18 cellular contexts compared by ENCODE assay signal in the genomic region with DNA sequence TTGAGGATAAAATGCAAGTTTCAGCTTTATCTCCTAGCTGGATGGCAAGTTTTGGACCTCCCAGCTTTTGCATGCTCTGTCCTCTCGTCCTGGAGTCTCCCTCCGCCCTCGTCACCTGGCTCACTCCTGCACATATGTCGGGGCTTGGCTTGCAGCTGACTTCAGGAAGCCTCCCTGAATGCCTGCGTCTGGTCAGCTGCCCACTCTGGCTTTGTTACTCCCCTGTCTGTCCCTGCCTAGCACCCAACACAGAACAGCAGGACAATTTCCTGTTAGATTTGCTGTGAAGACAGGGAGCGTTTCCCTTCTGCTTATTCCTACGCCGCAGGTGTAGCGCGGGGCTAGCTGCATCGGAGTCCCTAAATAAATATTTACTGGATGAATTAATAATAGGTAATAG. TPM values are rescaled to one million over a fixed set of nuclear protein-coding genes. Genes with fewer than 3 reads are reported as not detected.
DNase-seq lines count a peak whose midpoint lies in the region; ATAC-seq and TF ChIP-seq lines count a peak whose summit lies in the region.
"Had no signal": no experiment of that assay in that cellular context is flagged by ENCODE, and none has a peak within 500 bp of the region (broad histone marks: within the 10 kb centered on the region; RNA-seq: fewer than 3 reads in every experiment).

No MANE protein-coding gene starts in this region.

- H3K9me3 ChIP-seq in left ventricle myocardium inferior (replicated peaks) (no peaks in the 10 kb centered on the region), psoas muscle (no peaks in the 10 kb centered on the region), breast epithelium (no peaks in the 10 kb centered on the region)
- H3K9me3 ChIP-seq: Peyer's patch had no signal

- CTCF ChIA-PET in RWPE1 (lab: Yijun Ruan, JAX) = interaction anchor here (1.0 kb wide), 2 partner anchors 9 to 69 kb away, joined by 3 read pairs; no protein-coding TSS in a partner anchor

- POLR2A ChIA-PET in RWPE1 (lab: Yijun Ruan, JAX; ENCODE audit: low non-redundant PET) = no interaction called here

- H3K4me1 ChIP-seq in left ventricle myocardium inferior (peaks cover 62% of the 10 kb centered on the region), psoas muscle (peaks cover 71% of the 10 kb centered on the region), breast epithelium (no peaks in the 10 kb centered on the region)

- ATAC-seq in psoas muscle (peak; percentile 32 to 58 (median 46)), HG03196 (IDR thresholded peaks at IDR 0.05; ENCODE audit: unreplicated experiment) (no peak)
- ATAC-seq: activated CD8-positive, alpha-beta memory T cell treated with anti-CD3 and anti-CD28 coated beads, Interleukin-2, amount 10 ng/mL, durations not matched to agents 7 days and 5 days had no signal

- 11 to 19% (median 12%) methylated on average over 11 of the region's 11 CpGs for WGBS in psoas muscle, 3 donors

- H3K4me3 ChIP-seq in left ventricle myocardium inferior (peak overlapping the region; percentile 72), psoas muscle (peak overlapping the region; percentile 84), breast epithelium (peak overlapping the region in 1 of 3 donors; percentile 44)
- H3K4me3 ChIP-seq: Peyer's patch, skin epidermis had no signal

- intact Hi-C loops in left ventricle myocardium inferior (cut with micrococcal nuclease) = no loop called here
- intact Hi-C loops in psoas muscle (cut with DNase I) = no loop called here
- intact Hi-C loops in breast epithelium (cut with DNase I; ENCODE audit: low total_unique reads) = no loop called here

- peaks cover 3% of the 10 kb centered on the region for H3K27me3 ChIP-seq in left ventricle myocardium inferior (ENCODE audit: low read depth)
- H3K27me3 ChIP-seq in psoas muscle (ENCODE audit: insufficient read depth in 3 of 3, low read length in 2 of 3) = no peaks in the 10 kb centered on the region
- H3K27me3 ChIP-seq in breast epithelium = peaks cover 0 to 11% of the 10 kb centered on the region in 2 donors
- H3K27me3 ChIP-seq: Peyer's patch had no signal

- H3K27ac ChIP-seq in RWPE1 = peak overlapping the region; percentile 43; the same call in 1 of the 2 replicates
- peak overlapping the region; percentile 94 for H3K27ac ChIP-seq in left ventricle myocardium inferior (replicated peaks)
- H3K27ac ChIP-seq in psoas muscle = peak overlapping the region; percentile 97
- H3K27ac ChIP-seq in breast epithelium = no peak overlapping the region
- H3K27ac ChIP-seq: skin epidermis had no signal

- in situ Hi-C loops in KBM-7 (cut with MboI; ENCODE audit: low pct_unique_long_range_greater_than_20kb, low sequenced_read_pairs) = no loop called here

- H3K36me3 ChIP-seq in left ventricle myocardium inferior (no peaks in the 10 kb centered on the region), psoas muscle (ENCODE audit: insufficient read depth in 1 of 2, low read depth in 1 of 2) (no peaks in the 10 kb centered on the region), breast epithelium (no peaks in the 10 kb centered on the region)
- H3K36me3 ChIP-seq: Peyer's patch had no signal

- TF ChIP-seq CTCF in RWPE1 (conservative IDR thresholded peaks at IDR 0.05; ENCODE audit: low read depth) (no peak), left ventricle myocardium inferior (IDR thresholded peaks at IDR 0.05; ENCODE audit: borderline replicate concordance) (no peak), psoas muscle (IDR thresholded peaks at IDR 0.05) (no peak), breast epithelium (IDR thresholded peaks at IDR 0.05) (no peak)

- peak; percentile 28 for DNase-seq in ELF-1 (ENCODE audit: low read depth, low spot score)
- DNase-seq in RWPE1 (ENCODE audit: low spot score) = no peak
- peak; percentile 43 for DNase-seq in left ventricle myocardium inferior
- DNase-seq in psoas muscle = peak; percentile 43 to 76
- no peak for DNase-seq in breast epithelium (ENCODE audit: low spot score in 2 of 2)
- no peak for DNase-seq in GM19240 (ENCODE audit: insufficient read length, low spot score)
- no peak for DNase-seq in KBM-7
- DNase-seq: activated CD4-positive, CD25-positive, alpha-beta regulatory T cell; activated CD8-positive, alpha-beta memory T cell treated with anti-CD3 and anti-CD28 coated beads, Interleukin-2, amount 10 ng/mL, durations not matched to agents 7 days and 5 days; central memory CD4-positive, alpha-beta T cell; head of caudate nucleus; left cardiac atrium; Peyer's patch; stimulated activated naive CD4-positive, alpha-beta T cell treated with Interleukin-2 at 50 U/mL for 16 hours; T-helper 1 cell had no signal

- TF ChIP-seq POLR2A in breast epithelium (IDR thresholded peaks at IDR 0.05) = no peak

RNA-seq across cellular contexts. Expression of gene JPH2, which starts 5.4 kb away (rescaled TPM):
- 151 TPM for total RNA-seq in left ventricle myocardium inferior
- total RNA-seq in psoas muscle = 100 to 1,000 TPM in 1 of 4 donors, 10 to 100 TPM in 3; 48.0 to 145 (median 81.8) TPM
- polyA plus RNA-seq in psoas muscle = 10 to 100 TPM; 13.5 to 25.1 (median 19.9) TPM
- total RNA-seq in breast epithelium = 10 to 100 TPM in 2 of 3 donors, 1 to 10 TPM in 1; 9.3 to 16.4 (median 16.2) TPM
- total RNA-seq: activated CD8-positive, alpha-beta memory T cell treated with anti-CD3 and anti-CD28 coated beads, Interleukin-2, amount 10 ng/mL, durations not matched to agents 7 days and 5 days had no signal
- polyA plus RNA-seq: neural cell had no signal

RNA-seq across cellular contexts. Expression of gene OSER1, which starts 29.0 kb away (rescaled TPM):
- total RNA-seq in left ventricle myocardium inferior = 34.0 TPM
- total RNA-seq in psoas muscle = 10 to 100 TPM; 46.0 to 97.6 (median 61.7) TPM
- 10 to 100 TPM; 47.4 to 75.7 (median 71.4) TPM for polyA plus RNA-seq in psoas muscle
- 10 to 100 TPM; 59.6 to 73.8 (median 67.2) TPM for total RNA-seq in breast epithelium

Comparison
In these comparisons a context has a peak if more than half of its experiments do, and no peak if none do; other contexts are left out.
1. DNase-seq: peak in ELF-1 (single experiment), left ventricle myocardium inferior (single experiment) and psoas muscle (2 of 2); none in RWPE1 (single experiment), breast epithelium (0 of 2), GM19240 (single experiment) and KBM-7 (single experiment).
2. H3K27ac ChIP-seq: peak in RWPE1 (single experiment), left ventricle myocardium inferior (single experiment) and psoas muscle (single experiment); none in breast epithelium (0 of 2).